33 cellular contexts compared by ENCODE assay signal in genomic region chr17:53264730-53265129, GRCh38.
"Had no signal": no experiment of that assay in that cellular context is flagged by ENCODE, and none has a peak within 500 bp of the region (broad histone marks: within the 10 kb centered on the region; RNA-seq: fewer than 3 reads in every experiment).

No MANE protein-coding gene starts in this region.

- H3K9me3 ChIP-seq: adrenal gland, ascending aorta, body of pancreas, breast epithelium had no signal

- H3K4me3 ChIP-seq: adrenal gland, ascending aorta, body of pancreas, breast epithelium, cardiac muscle cell had no signal

- H3K4me1 ChIP-seq: adrenal gland, ascending aorta, body of pancreas, breast epithelium had no signal

- H3K36me3 ChIP-seq: adrenal gland, ascending aorta, brain microvascular endothelial cell, breast epithelium, cardiac muscle cell had no signal

- FAIRE-seq: astrocyte, bronchial epithelial cell had no signal

- ATAC-seq: activated naive CD4-positive, alpha-beta T cell treated with anti-CD3 and anti-CD28 coated beads, Interleukin-2, amount 50 U/mL, for 72 hours; activated naive CD8-positive, alpha-beta T cell treated with anti-CD3 and anti-CD28 coated beads, Interleukin-2, amount 50 U/mL, for 24 hours; activated T-cell treated with anti-CD3 and anti-CD28 coated beads, Interleukin-2, amount 50 U/mL, for 4 hours; activated T-cell treated with anti-CD3 and anti-CD28 coated beads, Interleukin-2, amount 50 U/mL, for 72 hours; activated T-helper 17 cell treated with anti-CD3 and anti-CD28 coated beads, Interleukin-2, amount 50 U/mL, for 72 hours; body of pancreas had no signal

- H3K27me3 ChIP-seq: adrenal gland, ascending aorta, body of pancreas, brain microvascular endothelial cell, breast epithelium, cardiac muscle cell had no signal

- DNase-seq: activated effector memory CD4-positive, alpha-beta T cell treated with anti-CD3 and anti-CD28 coated beads, Interleukin-2, amount 50 U/mL, for 16 hours; activated effector memory CD4-positive, alpha-beta T cell treated with Interleukin-2 at 50 U/mL for 16 hours; activated gamma-delta T cell; activated gamma-delta T cell treated with Interleukin-2 at 50 U/mL for 16 hours; activated naive CD4-positive, alpha-beta T cell; activated naive CD4-positive, alpha-beta T cell treated with anti-CD3 and anti-CD28 coated beads for 36 hours; activated naive CD4-positive, alpha-beta T cell treated with anti-CD3 and anti-CD28 coated beads, Interleukin-2, amount 10 ng/mL, durations not matched to agents 7 days and 5 days; activated naive CD4-positive, alpha-beta T cell treated with anti-CD3 and anti-CD28 coated beads, Interleukin-2, amount 50 U/mL, for 16 hours; activated naive CD4-positive, alpha-beta T cell treated with Interleukin-2 at 50 U/mL for 16 hours; activated naive CD8-positive, alpha-beta T cell treated with anti-CD3 and anti-CD28 coated beads for 36 hours; activated naive CD8-positive, alpha-beta T cell treated with anti-CD3 and anti-CD28 coated beads, Interleukin-2, amount 10 ng/mL, durations not matched to agents 7 days and 5 days; activated naive CD8-positive, alpha-beta T cell treated with anti-CD3 and anti-CD28 coated beads, Interleukin-2, amount 50 U/mL, for 24 hours; activated T-cell treated with anti-CD3 and anti-CD28 coated beads, Interleukin-2, amount 50 U/mL, for 24 hours; activated T-cell treated with anti-CD3 and anti-CD28 coated beads, Interleukin-2, amount 50 U/mL, for 4 hours; activated T-cell treated with anti-CD3 and anti-CD28 coated beads, Interleukin-2, amount 50 U/mL, for 48 hours; activated T-cell treated with anti-CD3 and anti-CD28 coated beads, Interleukin-2, amount 50 U/mL, for 72 hours; adrenal gland; amniotic stem cell; amygdala; anterior cingulate cortex; aorta; body of pancreas; brain microvascular endothelial cell; caudate nucleus; central memory CD4-positive, alpha-beta T cell; cerebellar nuclear complex had no signal

- H3K27ac ChIP-seq: adrenal gland, ascending aorta, body of pancreas, brain microvascular endothelial cell, breast epithelium, cardiac muscle cell had no signal
